ENCODE assay signal across 18 cellular contexts in the genomic region with DNA sequence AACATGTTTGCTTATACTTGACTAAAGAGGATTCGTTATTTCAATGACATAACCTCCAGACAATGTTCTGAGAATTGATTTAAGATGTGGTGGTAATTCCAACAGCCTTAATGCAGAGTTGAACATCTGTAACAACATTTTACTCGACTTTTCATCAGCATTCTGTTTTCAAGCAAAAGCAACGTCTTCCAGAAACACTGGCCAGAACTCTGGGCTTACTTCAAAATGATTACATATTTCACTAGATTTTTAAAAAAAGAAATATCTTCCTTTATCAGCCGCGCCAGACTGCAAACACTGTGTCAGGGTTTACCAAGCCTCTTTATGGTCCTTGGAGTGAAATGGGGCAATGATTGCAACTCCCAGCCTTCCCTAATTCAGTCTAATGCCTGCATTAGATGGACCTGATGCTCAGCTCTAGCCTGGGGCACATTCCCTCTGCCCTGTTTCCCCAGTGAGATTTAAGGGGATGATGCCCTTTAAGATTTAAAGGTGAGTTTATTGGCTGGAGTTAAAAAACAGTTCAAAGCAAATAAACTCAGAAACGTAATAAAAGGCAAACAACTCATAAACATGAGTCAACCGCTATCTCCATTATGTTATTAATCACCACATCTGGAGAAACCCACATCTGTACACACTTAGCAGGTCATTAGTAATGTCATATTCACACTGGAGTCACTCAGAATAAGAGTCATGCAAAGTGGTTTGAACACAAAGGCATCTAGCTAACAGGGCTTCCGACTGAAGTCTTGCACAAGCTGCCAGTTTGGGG.
DNase-seq lines count a peak whose midpoint lies in the region; ATAC-seq and TF ChIP-seq lines count a peak whose summit lies in the region.
"Had no signal": no experiment of that assay in that cellular context is flagged by ENCODE, and none has a peak within 500 bp of the region (broad histone marks: within the 10 kb centered on the region; RNA-seq: fewer than 3 reads in every experiment).

No MANE protein-coding gene starts in this region.

- H3K4me3 ChIP-seq in vagina = no peak overlapping the region
- H3K4me3 ChIP-seq: cardiac muscle cell had no signal

- no peaks in the 10 kb centered on the region for H3K4me1 ChIP-seq in foreskin keratinocyte
- H3K4me1 ChIP-seq in vagina = peaks cover 46% of the 10 kb centered on the region

- no peaks in the 10 kb centered on the region for H3K9me3 ChIP-seq in vagina
- H3K9me3 ChIP-seq: neutrophil had no signal

- TF ChIP-seq CTCF in foreskin keratinocyte (conservative IDR thresholded peaks at IDR 0.05) (no peak), vagina (IDR thresholded peaks at IDR 0.05) (no peak)

- H3K27ac ChIP-seq in foreskin keratinocyte (no peak overlapping the region), vagina (peak overlapping the region; percentile 59)
- H3K27ac ChIP-seq: cardiac muscle cell, neutrophil had no signal

- no peak for TF ChIP-seq POLR2A in vagina (IDR thresholded peaks at IDR 0.05)

- intact Hi-C loops in vagina (cut with DNase I) = no loop called here

- ATAC-seq in foreskin keratinocyte (peak; percentile 81), HG03354 (IDR thresholded peaks at IDR 0.05; ENCODE audit: poor library complexity, severe bottlenecking, unreplicated experiment) (no peak), HG02938 (IDR thresholded peaks at IDR 0.05; ENCODE audit: unreplicated experiment) (no peak)
- ATAC-seq: activated CD4-positive, CD25-positive, alpha-beta regulatory T cell treated with anti-CD3 and anti-CD28 coated beads, Interleukin-2, amount 50 U/mL, for 24 hours had no signal

- H3K36me3 ChIP-seq in vagina = no peaks in the 10 kb centered on the region
- H3K36me3 ChIP-seq: cardiac muscle cell, neutrophil had no signal

- H3K27me3 ChIP-seq in foreskin keratinocyte (no peaks in the 10 kb centered on the region), vagina (no peaks in the 10 kb centered on the region)
- H3K27me3 ChIP-seq: cardiac muscle cell had no signal

- DNase-seq in H4 (ENCODE audit: low spot score) = peak; percentile 45
- DNase-seq in SW480 (ENCODE audit: low spot score) = peak; percentile 56
- DNase-seq in foreskin keratinocyte = peak in 1 of 2 donors; percentile 50
- no peak for DNase-seq in vagina (ENCODE audit: extremely low spot score in 2 of 2)
- no peak for DNase-seq in DMS153 (lab: John Stamatoyannopoulos, UW)
- DNase-seq: activated naive CD4-positive, alpha-beta T cell treated with Interleukin-2 at 50 U/mL for 16 hours; CD4-positive, alpha-beta T cell; effector CD4-positive, alpha-beta T cell; GDM1; NCI-H510A; OCI-M1; small intestine; stimulated activated naive CD4-positive, alpha-beta T cell treated with Interleukin-2 at 50 U/mL for 16 hours had no signal

Comparison
In these comparisons a context has a peak if more than half of its experiments do, and no peak if none do; other contexts are left out.
1. DNase-seq: peak in H4 (single experiment) and SW480 (single experiment); none in vagina (0 of 2) and DMS153 (single experiment).